Comparison of ENCODE assay signal across 26 cellular contexts in genomic region chr1:100478816-100479215, GRCh38. TPM values are rescaled to one million over a fixed set of nuclear protein-coding genes. Genes with fewer than 3 reads are reported as not detected.
"Had no signal": no experiment of that assay in that cellular context is flagged by ENCODE, and none has a peak within 500 bp of the region (broad histone marks: within the 10 kb centered on the region; RNA-seq: fewer than 3 reads in every experiment).

No MANE protein-coding gene starts in this region.

- H3K27me3 Mint-ChIP-seq: naive B cell; stimulated activated memory B cell treated with anti-CD40 and anti-IgM and Interleukin-4, amounts not matched to agents 10 μg/mL and 1 μg/mL and 100 μg/mL, for 72 hours; type B pancreatic cell had no signal

- H3K27ac ChIP-seq: dorsolateral prefrontal cortex, epithelial cell of prostate, gastrocnemius medialis, neural progenitor cell, psoas muscle, skin epidermis, spleen, testis, tibial artery had no signal

- H3K4me1 ChIP-seq: gastrocnemius medialis, neural progenitor cell, psoas muscle, spleen, testis, tibial artery had no signal

- H3K27me3 ChIP-seq: dorsolateral prefrontal cortex, gastrocnemius medialis, neural progenitor cell, spleen, testis, tibial artery had no signal

- H3K4me3 ChIP-seq: dorsolateral prefrontal cortex, gastrocnemius medialis, mucosa of descending colon, neural progenitor cell, psoas muscle, skin epidermis, spleen, testis, tibial artery had no signal

- H3K9me3 Mint-ChIP-seq: nephron; neural progenitor cell; stimulated activated memory B cell treated with anti-CD40 and anti-IgM and Interleukin-4, amounts not matched to agents 10 μg/mL and 1 μg/mL and 100 μg/mL, for 72 hours; type B pancreatic cell had no signal

- H3K36me3 Mint-ChIP-seq: type B pancreatic cell had no signal

- DNase-seq: dorsolateral prefrontal cortex; effector CD4-positive, alpha-beta T cell; foreskin fibroblast; gastrocnemius medialis; head of caudate nucleus; mesenchymal stem cell; mucosa of descending colon; naive B cell; psoas muscle; right cardiac atrium; spleen; stimulated activated CD4-positive, alpha-beta T cell treated with anti-CD3 and anti-CD28 coated beads, Interleukin-4, amount 100 ng/mL, for 4 hours; stimulated activated naive CD8-positive, alpha-beta T cell treated with anti-CD3 and anti-CD28 coated beads, Interleukin-15, Interleukin-2, amounts not matched to agents 100 U/mL and 50 U/mL, for 24 hours; substantia nigra; testis; tibial artery had no signal

- H3K9ac ChIP-seq: neural progenitor cell had no signal

- H3K4me1 Mint-ChIP-seq: mesothelial cell of epicardium; neural progenitor cell; stimulated activated memory B cell treated with anti-CD40 and anti-IgM and Interleukin-4, amounts not matched to agents 10 μg/mL and 1 μg/mL and 100 μg/mL, for 72 hours had no signal

- H3K4me2 ChIP-seq: neural progenitor cell had no signal

- H3K4me3 Mint-ChIP-seq: mesothelial cell of epicardium; naive B cell; nephron; neural progenitor cell; stimulated activated memory B cell treated with anti-CD40 and anti-IgM and Interleukin-4, amounts not matched to agents 10 μg/mL and 1 μg/mL and 100 μg/mL, for 72 hours; type B pancreatic cell had no signal

- H3K27ac Mint-ChIP-seq: mesothelial cell of epicardium; naive B cell; neural progenitor cell; stimulated activated memory B cell treated with anti-CD40 and anti-IgM and Interleukin-4, amounts not matched to agents 10 μg/mL and 1 μg/mL and 100 μg/mL, for 72 hours; type B pancreatic cell had no signal

- H3K9me3 ChIP-seq: gastrocnemius medialis, mucosa of descending colon, psoas muscle, spleen, testis, tibial artery had no signal

- H3K36me3 ChIP-seq: gastrocnemius medialis had no signal

- ATAC-seq: esophagus mucosa; gastrocnemius medialis; mucosa of descending colon; psoas muscle; right cardiac atrium; stimulated activated memory B cell treated with anti-CD40 and anti-IgM and Interleukin-4, amounts not matched to agents 10 μg/mL and 1 μg/mL and 100 μg/mL, for 72 hours; stimulated activated naive CD8-positive, alpha-beta T cell treated with anti-CD3 and anti-CD28 coated beads, Interleukin-15, Interleukin-2, amounts not matched to agents 100 U/mL and 50 U/mL, for 24 hours had no signal

RNA-seq across cellular contexts. Expression of gene GPR88, which starts 59.1 kb away (rescaled TPM):
- total RNA-seq: esophagus mucosa, lower leg skin, lung microvascular endothelial cell, mesothelial cell of epicardium had no signal
